In the genomic region with DNA sequence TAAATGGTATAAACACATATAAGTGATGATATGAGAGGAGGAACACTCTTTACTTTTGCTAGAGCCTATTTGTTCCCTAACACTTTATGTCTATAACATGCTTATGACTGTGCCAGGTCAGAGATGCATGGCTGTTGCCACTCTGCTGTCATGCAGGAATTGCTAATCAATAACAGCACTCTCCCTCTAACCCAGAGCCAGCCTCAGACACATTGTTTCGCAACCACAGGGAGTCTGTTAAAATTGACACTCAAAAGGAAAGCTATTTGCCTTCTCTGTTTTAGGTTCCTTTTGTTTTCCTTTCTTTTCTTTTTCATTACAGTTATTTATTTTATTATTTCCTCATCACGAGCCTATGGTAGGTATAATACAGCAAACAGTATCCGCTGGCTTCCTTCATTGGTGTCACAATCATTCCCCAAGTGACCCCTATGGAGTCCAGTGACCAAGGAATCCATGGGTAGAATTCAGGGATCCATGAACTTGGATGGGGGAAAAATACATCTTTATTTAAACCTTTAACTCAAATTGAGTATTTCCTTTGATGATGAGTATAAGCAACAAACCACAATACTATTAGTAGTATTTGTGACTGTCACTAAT, we compare ENCODE assay signal across 1 cellular context.
TF ChIP-seq lines count a peak whose summit lies in the region.

No MANE protein-coding gene starts in this region.

TF ChIP-seq in HepG2, 621 proteins besides CTCF, POLR2A, EP300 and RAD21 (continued from another document and continues in another):
- TF ChIP-seq, protein P1, sequence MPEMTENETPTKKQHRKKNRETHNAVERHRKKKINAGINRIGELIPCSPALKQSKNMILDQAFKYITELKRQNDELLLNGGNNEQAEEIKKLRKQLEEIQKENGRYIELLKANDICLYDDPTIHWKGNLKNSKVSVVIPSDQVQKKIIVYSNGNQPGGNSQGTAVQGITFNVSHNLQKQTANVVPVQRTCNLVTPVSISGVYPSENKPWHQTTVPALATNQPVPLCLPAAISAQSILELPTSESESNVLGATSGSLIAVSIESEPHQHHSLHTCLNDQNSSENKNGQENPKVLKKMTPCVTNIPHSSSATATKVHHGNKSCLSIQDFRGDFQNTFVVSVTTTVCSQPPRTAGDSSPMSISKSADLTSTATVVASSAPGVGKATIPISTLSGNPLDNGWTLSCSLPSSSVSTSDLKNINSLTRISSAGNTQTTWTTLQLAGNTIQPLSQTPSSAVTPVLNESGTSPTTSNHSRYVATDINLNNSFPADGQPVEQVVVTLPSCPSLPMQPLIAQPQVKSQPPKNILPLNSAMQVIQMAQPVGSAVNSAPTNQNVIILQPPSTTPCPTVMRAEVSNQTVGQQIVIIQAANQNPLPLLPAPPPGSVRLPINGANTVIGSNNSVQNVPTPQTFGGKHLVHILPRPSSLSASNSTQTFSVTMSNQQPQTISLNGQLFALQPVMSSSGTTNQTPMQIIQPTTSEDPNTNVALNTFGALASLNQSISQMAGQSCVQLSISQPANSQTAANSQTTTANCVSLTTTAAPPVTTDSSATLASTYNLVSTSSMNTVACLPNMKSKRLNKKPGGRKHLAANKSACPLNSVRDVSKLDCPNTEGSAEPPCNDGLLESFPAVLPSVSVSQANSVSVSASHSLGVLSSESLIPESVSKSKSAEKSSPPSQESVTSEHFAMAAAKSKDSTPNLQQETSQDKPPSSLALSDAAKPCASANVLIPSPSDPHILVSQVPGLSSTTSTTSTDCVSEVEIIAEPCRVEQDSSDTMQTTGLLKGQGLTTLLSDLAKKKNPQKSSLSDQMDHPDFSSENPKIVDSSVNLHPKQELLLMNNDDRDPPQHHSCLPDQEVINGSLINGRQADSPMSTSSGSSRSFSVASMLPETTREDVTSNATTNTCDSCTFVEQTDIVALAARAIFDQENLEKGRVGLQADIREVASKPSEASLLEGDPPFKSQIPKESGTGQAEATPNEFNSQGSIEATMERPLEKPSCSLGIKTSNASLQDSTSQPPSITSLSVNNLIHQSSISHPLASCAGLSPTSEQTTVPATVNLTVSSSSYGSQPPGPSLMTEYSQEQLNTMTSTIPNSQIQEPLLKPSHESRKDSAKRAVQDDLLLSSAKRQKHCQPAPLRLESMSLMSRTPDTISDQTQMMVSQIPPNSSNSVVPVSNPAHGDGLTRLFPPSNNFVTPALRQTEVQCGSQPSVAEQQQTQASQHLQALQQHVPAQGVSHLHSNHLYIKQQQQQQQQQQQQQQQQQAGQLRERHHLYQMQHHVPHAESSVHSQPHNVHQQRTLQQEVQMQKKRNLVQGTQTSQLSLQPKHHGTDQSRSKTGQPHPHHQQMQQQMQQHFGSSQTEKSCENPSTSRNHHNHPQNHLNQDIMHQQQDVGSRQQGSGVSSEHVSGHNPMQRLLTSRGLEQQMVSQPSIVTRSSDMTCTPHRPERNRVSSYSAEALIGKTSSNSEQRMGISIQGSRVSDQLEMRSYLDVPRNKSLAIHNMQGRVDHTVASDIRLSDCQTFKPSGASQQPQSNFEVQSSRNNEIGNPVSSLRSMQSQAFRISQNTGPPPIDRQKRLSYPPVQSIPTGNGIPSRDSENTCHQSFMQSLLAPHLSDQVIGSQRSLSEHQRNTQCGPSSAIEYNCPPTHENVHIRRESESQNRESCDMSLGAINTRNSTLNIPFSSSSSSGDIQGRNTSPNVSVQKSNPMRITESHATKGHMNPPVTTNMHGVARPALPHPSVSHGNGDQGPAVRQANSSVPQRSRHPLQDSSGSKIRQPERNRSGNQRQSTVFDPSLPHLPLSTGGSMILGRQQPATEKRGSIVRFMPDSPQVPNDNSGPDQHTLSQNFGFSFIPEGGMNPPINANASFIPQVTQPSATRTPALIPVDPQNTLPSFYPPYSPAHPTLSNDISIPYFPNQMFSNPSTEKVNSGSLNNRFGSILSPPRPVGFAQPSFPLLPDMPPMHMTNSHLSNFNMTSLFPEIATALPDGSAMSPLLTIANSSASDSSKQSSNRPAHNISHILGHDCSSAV (CRISPR knock-in tag; IDR thresholded peaks at IDR 0.05; ENCODE audit: borderline replicate concordance) = no peak
- TF ChIP-seq, protein P2, sequence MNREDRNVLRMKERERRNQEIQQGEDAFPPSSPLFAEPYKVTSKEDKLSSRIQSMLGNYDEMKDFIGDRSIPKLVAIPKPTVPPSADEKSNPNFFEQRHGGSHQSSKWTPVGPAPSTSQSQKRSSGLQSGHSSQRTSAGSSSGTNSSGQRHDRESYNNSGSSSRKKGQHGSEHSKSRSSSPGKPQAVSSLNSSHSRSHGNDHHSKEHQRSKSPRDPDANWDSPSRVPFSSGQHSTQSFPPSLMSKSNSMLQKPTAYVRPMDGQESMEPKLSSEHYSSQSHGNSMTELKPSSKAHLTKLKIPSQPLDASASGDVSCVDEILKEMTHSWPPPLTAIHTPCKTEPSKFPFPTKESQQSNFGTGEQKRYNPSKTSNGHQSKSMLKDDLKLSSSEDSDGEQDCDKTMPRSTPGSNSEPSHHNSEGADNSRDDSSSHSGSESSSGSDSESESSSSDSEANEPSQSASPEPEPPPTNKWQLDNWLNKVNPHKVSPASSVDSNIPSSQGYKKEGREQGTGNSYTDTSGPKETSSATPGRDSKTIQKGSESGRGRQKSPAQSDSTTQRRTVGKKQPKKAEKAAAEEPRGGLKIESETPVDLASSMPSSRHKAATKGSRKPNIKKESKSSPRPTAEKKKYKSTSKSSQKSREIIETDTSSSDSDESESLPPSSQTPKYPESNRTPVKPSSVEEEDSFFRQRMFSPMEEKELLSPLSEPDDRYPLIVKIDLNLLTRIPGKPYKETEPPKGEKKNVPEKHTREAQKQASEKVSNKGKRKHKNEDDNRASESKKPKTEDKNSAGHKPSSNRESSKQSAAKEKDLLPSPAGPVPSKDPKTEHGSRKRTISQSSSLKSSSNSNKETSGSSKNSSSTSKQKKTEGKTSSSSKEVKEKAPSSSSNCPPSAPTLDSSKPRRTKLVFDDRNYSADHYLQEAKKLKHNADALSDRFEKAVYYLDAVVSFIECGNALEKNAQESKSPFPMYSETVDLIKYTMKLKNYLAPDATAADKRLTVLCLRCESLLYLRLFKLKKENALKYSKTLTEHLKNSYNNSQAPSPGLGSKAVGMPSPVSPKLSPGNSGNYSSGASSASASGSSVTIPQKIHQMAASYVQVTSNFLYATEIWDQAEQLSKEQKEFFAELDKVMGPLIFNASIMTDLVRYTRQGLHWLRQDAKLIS (CRISPR knock-in tag; IDR thresholded peaks at IDR 0.05) = no peak
- TF ChIP-seq SMARCC2 (IDR thresholded peaks at IDR 0.05) (no peak), CCAR2 (optimal IDR thresholded peaks at IDR 0.05; ENCODE audit: low read depth, low read length) (no peak), HDAC1 (CRISPR knock-in tag; IDR thresholded peaks at IDR 0.05) (no peak), NR2F6 (IDR thresholded peaks at IDR 0.05) (no peak), NR2F6 (CRISPR knock-in tag; IDR thresholded peaks at IDR 0.05) (no peak), PPARG (CRISPR knock-in tag; conservative IDR thresholded peaks at IDR 0.05) (peak; percentile 51; the same call in 1 of the 2 replicates), SNAPC2 (CRISPR knock-in tag; IDR thresholded peaks at IDR 0.05) (no peak), DNMT1 (CRISPR knock-in tag; IDR thresholded peaks at IDR 0.05) (no peak), NFRKB (IDR thresholded peaks at IDR 0.05) (no peak), PHF21A (CRISPR knock-in tag; IDR thresholded peaks at IDR 0.05) (no peak), CEBPG (CRISPR knock-in tag; IDR thresholded peaks at IDR 0.05) (peak; percentile 93), NRL (CRISPR knock-in tag; IDR thresholded peaks at IDR 0.05; ENCODE audit: borderline replicate concordance) (no peak), ZNF713 (CRISPR knock-in tag; IDR thresholded peaks at IDR 0.05) (no peak), SOX13 (IDR thresholded peaks at IDR 0.05) (no peak), SOX13 (CRISPR knock-in tag; conservative IDR thresholded peaks at IDR 0.05 in 1 of 2, IDR thresholded peaks at IDR 0.05 in 1 of 2) (peak in 1 of 2 experiments; percentile 80; a peak in 2 of 4 replicates), NFIC (IDR thresholded peaks at IDR 0.05; ENCODE audit: low read length) (no peak), ZNF205 (CRISPR knock-in tag; IDR thresholded peaks at IDR 0.05) (peak; percentile 84), MED13 (CRISPR knock-in tag; IDR thresholded peaks at IDR 0.05) (no peak), ZNF44 (CRISPR knock-in tag; IDR thresholded peaks at IDR 0.05) (no peak), ZNF768 (CRISPR knock-in tag; IDR thresholded peaks at IDR 0.05) (no peak), TOPORS (CRISPR knock-in tag; IDR thresholded peaks at IDR 0.05) (no peak), RXRB (CRISPR knock-in tag; IDR thresholded peaks at IDR 0.05; ENCODE audit: borderline replicate concordance) (no peak), ZFP62 (CRISPR knock-in tag; IDR thresholded peaks at IDR 0.05) (no peak), MAZ (IDR thresholded peaks at IDR 0.05; ENCODE audit: borderline replicate concordance, low read depth, low read length) (no peak), MAZ (CRISPR knock-in tag; IDR thresholded peaks at IDR 0.05; ENCODE audit: low read depth) (no peak), ZNF678 (CRISPR knock-in tag; IDR thresholded peaks at IDR 0.05) (no peak)
- TF ChIP-seq, protein P3, sequence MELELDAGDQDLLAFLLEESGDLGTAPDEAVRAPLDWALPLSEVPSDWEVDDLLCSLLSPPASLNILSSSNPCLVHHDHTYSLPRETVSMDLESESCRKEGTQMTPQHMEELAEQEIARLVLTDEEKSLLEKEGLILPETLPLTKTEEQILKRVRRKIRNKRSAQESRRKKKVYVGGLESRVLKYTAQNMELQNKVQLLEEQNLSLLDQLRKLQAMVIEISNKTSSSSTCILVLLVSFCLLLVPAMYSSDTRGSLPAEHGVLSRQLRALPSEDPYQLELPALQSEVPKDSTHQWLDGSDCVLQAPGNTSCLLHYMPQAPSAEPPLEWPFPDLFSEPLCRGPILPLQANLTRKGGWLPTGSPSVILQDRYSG (CRISPR knock-in tag; IDR thresholded peaks at IDR 0.05) = no peak
- TF ChIP-seq, protein P4, sequence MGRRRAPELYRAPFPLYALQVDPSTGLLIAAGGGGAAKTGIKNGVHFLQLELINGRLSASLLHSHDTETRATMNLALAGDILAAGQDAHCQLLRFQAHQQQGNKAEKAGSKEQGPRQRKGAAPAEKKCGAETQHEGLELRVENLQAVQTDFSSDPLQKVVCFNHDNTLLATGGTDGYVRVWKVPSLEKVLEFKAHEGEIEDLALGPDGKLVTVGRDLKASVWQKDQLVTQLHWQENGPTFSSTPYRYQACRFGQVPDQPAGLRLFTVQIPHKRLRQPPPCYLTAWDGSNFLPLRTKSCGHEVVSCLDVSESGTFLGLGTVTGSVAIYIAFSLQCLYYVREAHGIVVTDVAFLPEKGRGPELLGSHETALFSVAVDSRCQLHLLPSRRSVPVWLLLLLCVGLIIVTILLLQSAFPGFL (CRISPR knock-in tag; IDR thresholded peaks at IDR 0.05) = no peak
- TF ChIP-seq, protein P5, sequence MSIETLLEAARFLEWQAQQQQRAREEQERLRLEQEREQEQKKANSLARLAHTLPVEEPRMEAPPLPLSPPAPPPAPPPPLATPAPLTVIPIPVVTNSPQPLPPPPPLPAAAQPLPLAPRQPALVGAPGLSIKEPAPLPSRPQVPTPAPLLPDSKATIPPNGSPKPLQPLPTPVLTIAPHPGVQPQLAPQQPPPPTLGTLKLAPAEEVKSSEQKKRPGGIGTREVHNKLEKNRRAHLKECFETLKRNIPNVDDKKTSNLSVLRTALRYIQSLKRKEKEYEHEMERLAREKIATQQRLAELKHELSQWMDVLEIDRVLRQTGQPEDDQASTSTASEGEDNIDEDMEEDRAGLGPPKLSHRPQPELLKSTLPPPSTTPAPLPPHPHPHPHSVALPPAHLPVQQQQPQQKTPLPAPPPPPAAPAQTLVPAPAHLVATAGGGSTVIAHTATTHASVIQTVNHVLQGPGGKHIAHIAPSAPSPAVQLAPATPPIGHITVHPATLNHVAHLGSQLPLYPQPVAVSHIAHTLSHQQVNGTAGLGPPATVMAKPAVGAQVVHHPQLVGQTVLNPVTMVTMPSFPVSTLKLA (IDR thresholded peaks at IDR 0.05) = no peak
- TF ChIP-seq, protein P6, sequence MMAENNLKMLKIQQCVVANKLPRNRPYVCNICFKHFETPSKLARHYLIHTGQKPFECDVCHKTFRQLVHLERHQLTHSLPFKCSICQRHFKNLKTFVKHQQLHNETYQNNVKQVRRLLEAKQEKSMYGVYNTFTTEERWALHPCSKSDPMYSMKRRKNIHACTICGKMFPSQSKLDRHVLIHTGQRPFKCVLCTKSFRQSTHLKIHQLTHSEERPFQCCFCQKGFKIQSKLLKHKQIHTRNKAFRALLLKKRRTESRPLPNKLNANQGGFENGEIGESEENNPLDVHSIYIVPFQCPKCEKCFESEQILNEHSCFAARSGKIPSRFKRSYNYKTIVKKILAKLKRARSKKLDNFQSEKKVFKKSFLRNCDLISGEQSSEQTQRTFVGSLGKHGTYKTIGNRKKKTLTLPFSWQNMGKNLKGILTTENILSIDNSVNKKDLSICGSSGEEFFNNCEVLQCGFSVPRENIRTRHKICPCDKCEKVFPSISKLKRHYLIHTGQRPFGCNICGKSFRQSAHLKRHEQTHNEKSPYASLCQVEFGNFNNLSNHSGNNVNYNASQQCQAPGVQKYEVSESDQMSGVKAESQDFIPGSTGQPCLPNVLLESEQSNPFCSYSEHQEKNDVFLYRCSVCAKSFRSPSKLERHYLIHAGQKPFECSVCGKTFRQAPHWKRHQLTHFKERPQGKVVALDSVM (CRISPR knock-in tag; IDR thresholded peaks at IDR 0.05) = no peak
- TF ChIP-seq, protein P7, sequence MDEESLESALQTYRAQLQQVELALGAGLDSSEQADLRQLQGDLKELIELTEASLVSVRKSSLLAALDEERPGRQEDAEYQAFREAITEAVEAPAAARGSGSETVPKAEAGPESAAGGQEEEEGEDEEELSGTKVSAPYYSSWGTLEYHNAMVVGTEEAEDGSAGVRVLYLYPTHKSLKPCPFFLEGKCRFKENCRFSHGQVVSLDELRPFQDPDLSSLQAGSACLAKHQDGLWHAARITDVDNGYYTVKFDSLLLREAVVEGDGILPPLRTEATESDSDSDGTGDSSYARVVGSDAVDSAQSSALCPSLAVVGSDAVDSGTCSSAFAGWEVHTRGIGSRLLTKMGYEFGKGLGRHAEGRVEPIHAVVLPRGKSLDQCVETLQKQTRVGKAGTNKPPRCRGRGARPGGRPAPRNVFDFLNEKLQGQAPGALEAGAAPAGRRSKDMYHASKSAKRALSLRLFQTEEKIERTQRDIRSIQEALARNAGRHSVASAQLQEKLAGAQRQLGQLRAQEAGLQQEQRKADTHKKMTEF (CRISPR knock-in tag; IDR thresholded peaks at IDR 0.05) = 0 out of 2 replicates have a peak, but pooled peaks have one; percentile 23
- TF ChIP-seq, protein P8, sequence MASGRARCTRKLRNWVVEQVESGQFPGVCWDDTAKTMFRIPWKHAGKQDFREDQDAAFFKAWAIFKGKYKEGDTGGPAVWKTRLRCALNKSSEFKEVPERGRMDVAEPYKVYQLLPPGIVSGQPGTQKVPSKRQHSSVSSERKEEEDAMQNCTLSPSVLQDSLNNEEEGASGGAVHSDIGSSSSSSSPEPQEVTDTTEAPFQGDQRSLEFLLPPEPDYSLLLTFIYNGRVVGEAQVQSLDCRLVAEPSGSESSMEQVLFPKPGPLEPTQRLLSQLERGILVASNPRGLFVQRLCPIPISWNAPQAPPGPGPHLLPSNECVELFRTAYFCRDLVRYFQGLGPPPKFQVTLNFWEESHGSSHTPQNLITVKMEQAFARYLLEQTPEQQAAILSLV (CRISPR knock-in tag; IDR thresholded peaks at IDR 0.05; ENCODE audit: borderline replicate concordance) = no peak
